Comparison of ENCODE assay signal across 8 cellular contexts in the genomic region with DNA sequence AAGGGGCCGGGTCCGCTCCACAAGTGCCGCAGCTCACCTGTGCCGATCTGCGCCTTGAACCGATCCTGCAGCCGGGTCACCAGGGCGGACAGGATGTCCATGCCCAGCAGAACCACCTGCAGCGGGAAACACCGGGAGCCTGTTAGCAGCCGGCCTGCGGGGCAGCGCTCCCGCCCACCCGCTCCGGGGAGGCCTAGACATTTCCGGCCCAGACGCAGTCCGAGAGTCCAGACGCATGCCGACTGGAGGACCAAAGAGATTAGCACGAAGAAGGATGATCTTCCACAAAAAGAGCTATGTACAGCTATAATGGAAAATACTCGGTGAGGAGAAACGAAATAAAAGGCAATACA. TPM values are rescaled to one million over a fixed set of nuclear protein-coding genes. Genes with fewer than 3 reads are reported as not detected.
DNase-seq lines count a peak whose midpoint lies in the region; TF ChIP-seq lines count a peak whose summit lies in the region.

No MANE protein-coding gene starts in this region.

- intact Hi-C loops in cardiac septum (cut with DNase I) (loop anchor here (1.0 to 2.0 kb wide), 2 partner anchors 189 to 206 kb away; a partner anchor contains a TSS), posterior vena cava (cut with DNase I) (loop anchor here (5.0 to 10.0 kb wide), 3 partner anchors 117 to 185 kb away; a partner anchor contains a TSS)

- H2AFZ ChIP-seq in MM.1S (ENCODE audit: low read length): peak overlapping the region; percentile 77

- H3K4me1 ChIP-seq in MM.1S (ENCODE audit: low read length): peaks cover 29% of the 10 kb centered on the region

- no peaks in the 10 kb centered on the region for H3K9me3 ChIP-seq in MM.1S (replicated peaks; ENCODE audit: insufficient read depth, low read length)

- H3K4me2 ChIP-seq in MM.1S (ENCODE audit: low read depth, low read length): peak overlapping the region; percentile 80

- H3K27me3 ChIP-seq in MM.1S (replicated peaks; ENCODE audit: insufficient read depth, low read length): no peaks in the 10 kb centered on the region

- H4K20me1 ChIP-seq in MM.1S (ENCODE audit: insufficient read depth, low read length): no peaks in the 10 kb centered on the region

- DNase-seq in stimulated activated CD4-positive, alpha-beta T cell treated with anti-CD3 and anti-CD28 coated beads, TNF-alpha, amount 100 ng/mL, for 4 hours (ENCODE audit: low read depth in 3 of 3): peak in 2 of 3 experiments; percentile 27 to 36
- DNase-seq in stimulated activated CD4-positive, alpha-beta T cell treated with anti-CD3 and anti-CD28 coated beads, Interleukin-2, amount 100 ng/mL, for 24 hours: no peak
- DNase-seq in HEK293T (ENCODE audit: extremely low spot score): peak; percentile 74
- no peak for DNase-seq in MM.1S
- peak; percentile 24 for DNase-seq in activated gamma-delta T cell treated with anti-CD3 and anti-CD28 coated beads, Interleukin-2, amount 50 U/mL, for 16 hours (ENCODE audit: low read depth)
- peak; percentile 84 for DNase-seq in cardiac septum (ENCODE audit: low spot score)
- peak; percentile 87 for DNase-seq in posterior vena cava (ENCODE audit: low spot score)
- DNase-seq in cerebellum (ENCODE audit: low spot score): no peak

- CTCF ChIA-PET in HEK293T (lab: Yijun Ruan, JAX): interaction anchor here (0.6 to 1.3 kb wide), 3 partner anchors 9 to 154 kb away, joined by 3 to 4 read pairs (median 4); a partner anchor contains a TSS

- peak overlapping the region; percentile 98 for H3K27ac ChIP-seq in MM.1S (ENCODE audit: low read length)

- peak overlapping the region; percentile 88 for H3K4me3 ChIP-seq in MM.1S (ENCODE audit: low read length)

- peaks cover 44% of the 10 kb centered on the region for H3F3A ChIP-seq in MM.1S (ENCODE audit: insufficient read depth, low read length)

- peak overlapping the region; percentile 95 for H3K9ac ChIP-seq in MM.1S (ENCODE audit: low read length)

- no peak for TF ChIP-seq CTCF in MM.1S (IDR thresholded peaks at IDR 0.05; ENCODE audit: low read length)

- POLR2A ChIA-PET in HEK293T (lab: Yijun Ruan, JAX): interaction anchor here (0.6 to 5.5 kb wide), 34 partner anchors 9 to 507 kb away, joined by 3 to 57 read pairs (median 3); a partner anchor contains a TSS

- H3K9me2 ChIP-seq in MM.1S (replicated peaks; ENCODE audit: insufficient read depth, low read length): no peaks in the 10 kb centered on the region

- H3K36me3 ChIP-seq in MM.1S (replicated peaks; ENCODE audit: insufficient read depth, low read length): no peaks in the 10 kb centered on the region; the same call in 1 of the 2 replicates

- peaks cover 68% of the 10 kb centered on the region for H3K79me2 ChIP-seq in MM.1S (ENCODE audit: low read length)

TF ChIP-seq in HEK293T, 16 proteins besides CTCF, POLR2A, EP300 and RAD21:
- peak; percentile 26; the same call in 1 of the 2 replicates for TF ChIP-seq L3MBTL2 (conservative IDR thresholded peaks at IDR 0.05)
- TF ChIP-seq BHLHE40 (IDR thresholded peaks at IDR 0.05; ENCODE audit: borderline replicate concordance): no peak
- no peak for TF ChIP-seq LEF1 (IDR thresholded peaks at IDR 0.05; ENCODE audit: borderline replicate concordance)
TF ChIP-seq in HEK293T: peak in this region for 1.

RNA-seq across cellular contexts. Expression of a gene that starts 0.5 kb away (rescaled TPM):
- not detected for total RNA-seq in cardiac septum
- not detected for total RNA-seq in posterior vena cava
- under 0.01 TPM for total RNA-seq in cerebellum

Comparison
In these comparisons a context has a peak if more than half of its experiments do, and no peak if none do; other contexts are left out.
1. DNase-seq: peak in stimulated activated CD4-positive, alpha-beta T cell treated with anti-CD3 and anti-CD28 coated beads, TNF-alpha, amount 100 ng/mL, for 4 hours (2 of 3), HEK293T (single experiment), activated gamma-delta T cell treated with anti-CD3 and anti-CD28 coated beads, Interleukin-2, amount 50 U/mL, for 16 hours (single experiment), cardiac septum (single experiment) and posterior vena cava (single experiment); none in stimulated activated CD4-positive, alpha-beta T cell treated with anti-CD3 and anti-CD28 coated beads, Interleukin-2, amount 100 ng/mL, for 24 hours (0 of 2), MM.1S (single experiment) and cerebellum (single experiment).